ENCODE assay signal across 1 cellular context in genomic region chr13:101575591-101575990, GRCh38.
TF ChIP-seq lines count a peak whose summit lies in the region.

No MANE protein-coding gene starts in this region.

TF ChIP-seq in HepG2, 621 proteins besides CTCF, POLR2A, EP300 and RAD21:
- no peak for TF ChIP-seq HMGXB3 (CRISPR knock-in tag; IDR thresholded peaks at IDR 0.05; ENCODE audit: borderline replicate concordance)
- TF ChIP-seq MBNL3 (CRISPR knock-in tag; conservative IDR thresholded peaks at IDR 0.05) = no peak
- TF ChIP-seq ZNF468 (CRISPR knock-in tag; IDR thresholded peaks at IDR 0.05) = no peak
- no peak for TF ChIP-seq MLX (CRISPR knock-in tag; IDR thresholded peaks at IDR 0.05)
- no peak for TF ChIP-seq RFX1 (IDR thresholded peaks at IDR 0.05)
- no peak for TF ChIP-seq GABPA (IDR thresholded peaks at IDR 0.05; ENCODE audit: low read depth, low read length)
- no peak for TF ChIP-seq GABPA (CRISPR knock-in tag; IDR thresholded peaks at IDR 0.05; ENCODE audit: low read depth)
- TF ChIP-seq ZNF781 (CRISPR knock-in tag; IDR thresholded peaks at IDR 0.05; ENCODE audit: borderline replicate concordance, not compliant biosample characterization) = no peak
